Comparison of ENCODE assay signal across 20 cellular contexts in genomic region chr13:73683746-73684145, GRCh38.
"Had no signal": no experiment of that assay in that cellular context is flagged by ENCODE, and none has a peak within 500 bp of the region (broad histone marks: within the 10 kb centered on the region; RNA-seq: fewer than 3 reads in every experiment).

No MANE protein-coding gene starts in this region.

- H3K4me1 Mint-ChIP-seq: nephron progenitor cell; stimulated activated memory B cell treated with anti-CD40 and anti-IgM and Interleukin-4, amounts not matched to agents 10 μg/mL and 1 μg/mL and 100 μg/mL, for 72 hours had no signal

- FAIRE-seq: endometrium, urothelium cell line had no signal

- H3K36me3 ChIP-seq: brain microvascular endothelial cell, colonic mucosa, gastroesophageal sphincter, WERI-Rb-1 had no signal

- DNase-seq: activated CD4-positive, alpha-beta T cell treated with anti-CD3 and anti-CD28 coated beads for 1 hour; activated naive CD4-positive, alpha-beta T cell; aorta; brain microvascular endothelial cell; colonic mucosa; heart right ventricle; immature natural killer cell; mesenchymal stem cell; nephron progenitor cell; occipital lobe; posterior cingulate gyrus; spleen; stimulated activated CD4-positive, alpha-beta T cell treated with anti-CD3 and anti-CD28 coated beads, Interleukin-4, amount 100 ng/mL, for 4 hours; SW 1271; WERI-Rb-1 had no signal

- ATAC-seq: gastroesophageal sphincter; heart right ventricle; stimulated activated memory B cell treated with anti-CD40 and anti-IgM and Interleukin-4, amounts not matched to agents 10 μg/mL and 1 μg/mL and 100 μg/mL, for 72 hours had no signal

- H3K27ac Mint-ChIP-seq: nephron progenitor cell; stimulated activated memory B cell treated with anti-CD40 and anti-IgM and Interleukin-4, amounts not matched to agents 10 μg/mL and 1 μg/mL and 100 μg/mL, for 72 hours had no signal

- H3K4me1 ChIP-seq: colonic mucosa, gastroesophageal sphincter, heart right ventricle, spleen had no signal

- H3K4me3 Mint-ChIP-seq: central memory CD8-positive, alpha-beta T cell; immature natural killer cell; nephron progenitor cell; stimulated activated memory B cell treated with anti-CD40 and anti-IgM and Interleukin-4, amounts not matched to agents 10 μg/mL and 1 μg/mL and 100 μg/mL, for 72 hours had no signal

- H3K27ac ChIP-seq: brain microvascular endothelial cell, colonic mucosa, gastroesophageal sphincter, heart right ventricle, spleen, WERI-Rb-1 had no signal

- H3K9me3 ChIP-seq: colonic mucosa, gastroesophageal sphincter, heart right ventricle, spleen had no signal

- H3K4me3 ChIP-seq: colonic mucosa, gastroesophageal sphincter, heart right ventricle, spleen had no signal

- H3K27me3 Mint-ChIP-seq: central memory CD8-positive, alpha-beta T cell; stimulated activated memory B cell treated with anti-CD40 and anti-IgM and Interleukin-4, amounts not matched to agents 10 μg/mL and 1 μg/mL and 100 μg/mL, for 72 hours had no signal

- H3K9me3 Mint-ChIP-seq: central memory CD8-positive, alpha-beta T cell; immature natural killer cell; nephron progenitor cell; stimulated activated memory B cell treated with anti-CD40 and anti-IgM and Interleukin-4, amounts not matched to agents 10 μg/mL and 1 μg/mL and 100 μg/mL, for 72 hours had no signal

- H3K27me3 ChIP-seq: brain microvascular endothelial cell, colonic mucosa, gastroesophageal sphincter, heart right ventricle, spleen had no signal
